19 cellular contexts compared by ENCODE assay signal in genomic region chr9:136258299-136258625, GRCh38.
"Had no signal": no experiment of that assay in that cellular context is flagged by ENCODE, and none has a peak within 500 bp of the region (broad histone marks: within the 10 kb centered on the region; RNA-seq: fewer than 3 reads in every experiment).

No MANE protein-coding gene starts in this region.

- DNase-seq: KBM-7, MV-4-11, NCI-H1048, NCI-H1105 treated with DMSO at 0.1 percent for 48 hours, NCI-H1436, NCI-H187, NCI-H2029, NCI-H2081 treated with DMSO at 0.1 percent for 48 hours, NCI-H2171, NCI-H226, NCI-H446, NCI-H510A, NCI-H524 treated with DMSO at 0.1 percent for 48 hours, NCI-H69, NCI-H774, SHP77 treated with DMSO at 0.1 percent for 48 hours had no signal

- ATAC-seq: SK-N-SH treated with all-trans-retinoic acid at 6 μM for 48 hours had no signal

- H3K9me3 ChIP-seq: SJCRH30 had no signal

- H3K27ac ChIP-seq: RWPE1, SJCRH30 had no signal

- H3K36me3 ChIP-seq: SJCRH30 had no signal
